ENCODE assay signal across 21 cellular contexts in the genomic region with DNA sequence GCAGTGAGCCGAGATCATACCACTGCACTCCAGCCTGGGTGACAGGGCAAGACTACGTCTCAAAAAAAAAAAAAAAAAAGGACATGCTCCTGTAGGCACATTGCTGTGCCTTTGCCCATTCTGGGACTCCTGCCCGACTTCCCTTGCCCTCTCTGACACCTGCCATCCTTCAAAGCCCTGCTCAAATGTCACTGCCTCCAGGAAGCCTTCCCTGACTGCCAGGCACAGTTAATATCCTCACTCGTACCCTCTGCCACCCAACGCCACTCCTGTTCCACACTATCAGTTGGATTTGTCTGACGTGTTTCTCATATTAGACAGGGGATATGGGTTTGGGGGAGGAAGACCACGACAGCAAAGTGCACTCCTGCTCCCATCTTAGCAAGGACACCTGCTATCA. TPM values are rescaled to one million over a fixed set of nuclear protein-coding genes. Genes with fewer than 3 reads are reported as not detected.
DNase-seq lines count a peak whose midpoint lies in the region; ATAC-seq, FAIRE-seq and TF ChIP-seq lines count a peak whose summit lies in the region.
"Had no signal": no experiment of that assay in that cellular context is flagged by ENCODE, and none has a peak within 500 bp of the region (broad histone marks: within the 10 kb centered on the region; RNA-seq: fewer than 3 reads in every experiment).

No MANE protein-coding gene starts in this region.

- CTCF ChIA-PET in A549 (lab: Yijun Ruan, JAX) = interaction anchor here (1.8 to 2.5 kb wide), 2 partner anchors 9 to 10 kb away, joined by 5 to 16 read pairs; no protein-coding TSS in a partner anchor

- peaks cover 54% of the 10 kb centered on the region for H3K4me1 ChIP-seq in A549
- H3K4me1 ChIP-seq in BLaER1 treated with 17β-estradiol and CSF1 and Interleukin-3, amounts not matched to agents 10 nM and 100 nM = peaks cover 67 to 84% (median 76%) of the 10 kb centered on the region in 10 experiments
- peaks cover 32% of the 10 kb centered on the region for H3K4me1 ChIP-seq in astrocyte (ENCODE audit: insufficient read depth, low read length)
- peaks cover 36% of the 10 kb centered on the region for H3K4me1 ChIP-seq in fibroblast of lung (ENCODE audit: control insufficient read depth, extremely low read depth, insufficient read depth, low read length)

- no peaks in the 10 kb centered on the region for H3K36me3 Mint-ChIP-seq in astrocyte (ENCODE audit: low read depth, unreplicated experiment)
- H3K36me3 Mint-ChIP-seq in activated T-cell treated with anti-CD3 and anti-CD28 coated beads, Interleukin-2, amount 50 U/mL, for 24 hours (ENCODE audit: low read depth) = no peaks in the 10 kb centered on the region
- H3K36me3 Mint-ChIP-seq: CD8-positive, alpha-beta memory T cell had no signal

- no peak for TF ChIP-seq RAD21 in A549 (conservative IDR thresholded peaks at IDR 0.05 in 1 of 2, IDR thresholded peaks at IDR 0.05 in 1 of 2)

- no peaks in the 10 kb centered on the region for H3K9me3 Mint-ChIP-seq in astrocyte (ENCODE audit: unreplicated experiment)
- no peaks in the 10 kb centered on the region for H3K9me3 Mint-ChIP-seq in activated T-cell treated with anti-CD3 and anti-CD28 coated beads, Interleukin-2, amount 50 U/mL, for 24 hours
- H3K9me3 Mint-ChIP-seq: CD4-positive, alpha-beta T cell; CD8-positive, alpha-beta memory T cell; GM23338; H9 had no signal

- POLR2A ChIA-PET in A549 (lab: Yijun Ruan, JAX) = no interaction called here

- H3K9me3 ChIP-seq in A549 = no peaks in the 10 kb centered on the region
- H3K9me3 ChIP-seq in BLaER1 treated with 17β-estradiol and CSF1 and Interleukin-3, amounts not matched to agents 10 nM and 100 nM (replicated peaks in 1 of 11) = no peaks in the 10 kb centered on the region
- H3K9me3 ChIP-seq in astrocyte (ENCODE audit: insufficient read depth, low read depth, low read length) = no peaks in the 10 kb centered on the region
- H3K9me3 ChIP-seq in fibroblast of lung (ENCODE audit: control insufficient read depth, insufficient read depth, low read depth, low read length) = no peaks in the 10 kb centered on the region

- H3K27ac ChIP-seq in A549 (no peak overlapping the region; a peak in 1 of 6 replicates), astrocyte (ENCODE audit: low read depth, low read length) (no peak overlapping the region), fibroblast of lung (ENCODE audit: insufficient read depth, low read length) (no peak overlapping the region)
- no peak overlapping the region for H3K27ac ChIP-seq in BLaER1 treated with 17β-estradiol and CSF1 and Interleukin-3, amounts not matched to agents 10 nM and 100 nM

- TF ChIP-seq EP300 in A549 (IDR thresholded peaks at IDR 0.05) = no peak

- H3K4me3 Mint-ChIP-seq in astrocyte (ENCODE audit: unreplicated experiment) = no peak overlapping the region
- H3K4me3 Mint-ChIP-seq in activated T-cell treated with anti-CD3 and anti-CD28 coated beads, Interleukin-2, amount 50 U/mL, for 24 hours = no peak overlapping the region
- H3K4me3 Mint-ChIP-seq: CD14-positive monocyte; CD4-positive, alpha-beta T cell; CD8-positive, alpha-beta memory T cell; GM23338; H9 had no signal

- H3K27me3 ChIP-seq in BLaER1 treated with 17β-estradiol and CSF1 and Interleukin-3, amounts not matched to agents 10 nM and 100 nM = no peaks in the 10 kb centered on the region
- peaks cover 2% of the 10 kb centered on the region for H3K27me3 ChIP-seq in astrocyte (ENCODE audit: insufficient read depth, low read length)
- no peaks in the 10 kb centered on the region for H3K27me3 ChIP-seq in fibroblast of lung (ENCODE audit: control insufficient read depth, insufficient read depth, low read length)

- H2AFZ ChIP-seq in astrocyte (ENCODE audit: low read depth, low read length) (no peak overlapping the region), fibroblast of lung (ENCODE audit: low read length) (no peak overlapping the region)
- H2AFZ ChIP-seq: GM23338 had no signal

- H3K4me2 ChIP-seq in A549 = no peak overlapping the region
- H3K4me2 ChIP-seq in BLaER1 treated with 17β-estradiol and CSF1 and Interleukin-3, amounts not matched to agents 10 nM and 100 nM = peak overlapping the region in 8 of 11 experiments; percentile 41 to 82 (median 67); a peak in 11 of 22 replicates
- H3K4me2 ChIP-seq in astrocyte (ENCODE audit: low read length) = no peak overlapping the region
- no peak overlapping the region for H3K4me2 ChIP-seq in fibroblast of lung (ENCODE audit: extremely low read depth, insufficient read depth, low read length)
- H3K4me2 ChIP-seq: GM23338 had no signal

- no peaks in the 10 kb centered on the region for H3K36me3 ChIP-seq in BLaER1 treated with 17β-estradiol and CSF1 and Interleukin-3, amounts not matched to agents 10 nM and 100 nM
- H3K36me3 ChIP-seq in astrocyte (ENCODE audit: insufficient read depth, low read length) (no peaks in the 10 kb centered on the region), fibroblast of lung (ENCODE audit: control insufficient read depth, insufficient read depth, low read length) (no peaks in the 10 kb centered on the region)

- no peak overlapping the region for H3K9ac ChIP-seq in BLaER1 treated with 17β-estradiol and CSF1 and Interleukin-3, amounts not matched to agents 10 nM and 100 nM
- H3K9ac ChIP-seq in astrocyte (ENCODE audit: low read length) (no peak overlapping the region), fibroblast of lung (ENCODE audit: insufficient read depth, low read length) (peak overlapping the region; percentile 1)

- H3K27me3 Mint-ChIP-seq in astrocyte (ENCODE audit: low read depth, unreplicated experiment) = peaks cover 31% of the 10 kb centered on the region
- no peaks in the 10 kb centered on the region for H3K27me3 Mint-ChIP-seq in activated T-cell treated with anti-CD3 and anti-CD28 coated beads, Interleukin-2, amount 50 U/mL, for 24 hours
- H3K27me3 Mint-ChIP-seq: CD4-positive, alpha-beta T cell had no signal

- no peak for DNase-seq in A549 (ENCODE audit: low read depth in 1 of 2, low spot score in 1 of 2)
- no peak for DNase-seq in astrocyte (ENCODE audit: low read depth)
- DNase-seq in fibroblast of lung (ENCODE audit: low read depth in 2 of 2) = no peak
- no peak for DNase-seq in activated T-cell treated with anti-CD3 and anti-CD28 coated beads, Interleukin-2, amount 50 U/mL, for 24 hours
- DNase-seq in stimulated activated CD4-positive, alpha-beta T cell treated with anti-CD3 and anti-CD28 coated beads, Interleukin-4, amount 100 ng/mL, for 4 hours = no peak
- DNase-seq in cortex of kidney (lab: John Stamatoyannopoulos, UW) = no peak
- DNase-seq: 8988T; CD4-positive, alpha-beta T cell; CD8-positive, alpha-beta memory T cell; DMS 273 treated with DMSO at 0.1 percent for 48 hours; DMS79; EL; GDM1; H9 had no signal

- TF ChIP-seq POLR2A in A549 (IDR thresholded peaks at IDR 0.05; ENCODE audit: low read length) = no peak

- peak overlapping the region; percentile 66 for H3K27ac Mint-ChIP-seq in astrocyte (ENCODE audit: unreplicated experiment)
- H3K27ac Mint-ChIP-seq in activated T-cell treated with anti-CD3 and anti-CD28 coated beads, Interleukin-2, amount 50 U/mL, for 24 hours = no peak overlapping the region
- H3K27ac Mint-ChIP-seq: CD4-positive, alpha-beta T cell; CD8-positive, alpha-beta memory T cell; GM23338; H9 had no signal

- H3K4me3 ChIP-seq in A549 (no peak overlapping the region), astrocyte (ENCODE audit: insufficient read depth, low read depth, low read length) (no peak overlapping the region), fibroblast of lung (replicated peaks in 1 of 4; ENCODE audit: control extremely low read depth in 1 of 4, insufficient read depth in 1 of 4, low read depth in 3 of 4, low read length in 4 of 4) (no peak overlapping the region)
- H3K4me3 ChIP-seq in BLaER1 treated with 17β-estradiol and CSF1 and Interleukin-3, amounts not matched to agents 10 nM and 100 nM = no peak overlapping the region
- H3K4me3 ChIP-seq: GM12878, GM23338 had no signal

- H3K79me2 ChIP-seq in astrocyte (ENCODE audit: insufficient read depth, low read length) (no peaks in the 10 kb centered on the region), fibroblast of lung (ENCODE audit: control insufficient read depth, insufficient read depth, low read length) (no peaks in the 10 kb centered on the region)

- no peaks in the 10 kb centered on the region for H4K20me1 ChIP-seq in BLaER1 treated with 17β-estradiol and CSF1 and Interleukin-3, amounts not matched to agents 10 nM and 100 nM
- H4K20me1 ChIP-seq in astrocyte (ENCODE audit: insufficient read depth, low read length) (no peaks in the 10 kb centered on the region), fibroblast of lung (ENCODE audit: control insufficient read depth, extremely low read depth, insufficient read depth, low read length) (no peaks in the 10 kb centered on the region)

- WGBS in A549 (ENCODE audit: missing lambda C conversion rate) = 83% methylated on average over 7 of the region's 7 CpGs

- ATAC-seq in A549 = no peak
- ATAC-seq: GM12878, GM23338, HCT116 had no signal

- no peaks in the 10 kb centered on the region for H3K4me1 Mint-ChIP-seq in astrocyte (ENCODE audit: low read depth, unreplicated experiment)
- no peaks in the 10 kb centered on the region for H3K4me1 Mint-ChIP-seq in activated T-cell treated with anti-CD3 and anti-CD28 coated beads, Interleukin-2, amount 50 U/mL, for 24 hours (ENCODE audit: low read depth)
- H3K4me1 Mint-ChIP-seq: CD8-positive, alpha-beta memory T cell; GM23338 had no signal

- TF ChIP-seq CTCF in A549 (IDR thresholded peaks at IDR 0.05) (no peak), astrocyte (IDR thresholded peaks at IDR 0.05; ENCODE audit: insufficient read depth, low read depth, low read length) (no peak), fibroblast of lung (conservative IDR thresholded peaks at IDR 0.05 in 1 of 2, IDR thresholded peaks at IDR 0.05 in 1 of 2; ENCODE audit: low read depth in 1 of 2, low read length in 2 of 2) (no peak)

- FAIRE-seq in A549 (lab: Jason Lieb, UNC) = no peak
- no peak for FAIRE-seq in astrocyte (lab: Jason Lieb, UNC)
- FAIRE-seq: D721Med, GM12878, GM19239 had no signal

RNA-seq across cellular contexts. Expression of gene SH3TC1, which starts 12.2 kb away (rescaled TPM):
- polyA plus RNA-seq in A549 (2011; rRNA removed) (2.8 and 3.3 TPM in 2 replicates), A549 (2017; fragmentation: RNase III; extraction: RNeasy Plus Mini Kit Qiagen cat#74134 plus additional on column Dnase treatment) (5.4 to 8.1 TPM (median 7.4 TPM) in 3 replicates), fibroblast of lung (0.67 and 3.3 TPM in 2 replicates)
- 5.0 and 6.4 TPM in 2 replicates for polyA plus RNA-seq in A549 (2012; cell fraction: cytosol; rRNA removed)
- 22.6 and 31.5 TPM in 2 replicates for polyA plus RNA-seq in A549 (2012; cell fraction: nucleus; rRNA removed)
- 6.0 and 8.6 TPM in 2 replicates for polyA minus RNA-seq in A549 (2011; rRNA and poly(A)+ RNA removed)
- total RNA-seq in astrocyte (1.2 and 1.8 TPM in 2 replicates), fibroblast of lung (3.9 and 11.6 TPM in 2 replicates)
- polyA plus RNA-seq in fibroblast of lung (2012) = 1.4 and 7.9 TPM in 2 replicates
- polyA minus RNA-seq in fibroblast of lung (ENCODE audit: low replicate concordance) = 4.5 and 15.2 TPM in 2 replicates
- polyA plus RNA-seq: GM23338 had no signal

RNA-seq across cellular contexts. Expression of gene ABLIM2, which starts 28.3 kb away (rescaled TPM):
- polyA plus RNA-seq in A549 (2011; rRNA removed) = 0.21 and 0.37 TPM in 2 replicates
- polyA plus RNA-seq in A549 (2012; cell fraction: cytosol; rRNA removed) = 0.19 and 0.46 TPM in 2 replicates
- polyA plus RNA-seq in A549 (2012; cell fraction: nucleus; rRNA removed) = 0.34 TPM in 2 replicates
- polyA plus RNA-seq in A549 (2017; fragmentation: RNase III; extraction: RNeasy Plus Mini Kit Qiagen cat#74134 plus additional on column Dnase treatment) = 0.31 to 0.40 TPM (median 0.32 TPM) in 3 replicates
- polyA minus RNA-seq in A549 (2011; rRNA and poly(A)+ RNA removed) = 0.12 and 0.68 TPM in 2 replicates
- 0.36 and 0.50 TPM in 2 replicates for total RNA-seq in astrocyte
- 0.26 and 0.66 TPM in 2 replicates for total RNA-seq in fibroblast of lung
- polyA plus RNA-seq in fibroblast of lung = 0.15 and 2.6 TPM in 2 replicates
- 0.10 and 3.5 TPM in 2 replicates for polyA plus RNA-seq in fibroblast of lung (2012)
- polyA minus RNA-seq in fibroblast of lung (ENCODE audit: low replicate concordance) = 8.3 TPM in 1 of 2 replicates, not detected in the other
- polyA plus RNA-seq: CD14-positive monocyte had no signal

Comparison
In these comparisons a context has a peak if more than half of its experiments do, and no peak if none do; other contexts are left out.
1. H3K4me2 ChIP-seq: peak in BLaER1 treated with 17β-estradiol and CSF1 and Interleukin-3, amounts not matched to agents 10 nM and 100 nM (8 of 11); none in A549 (single experiment), astrocyte (single experiment) and fibroblast of lung (single experiment).